Comparison of ENCODE assay signal across 8 cellular contexts in the genomic region with DNA sequence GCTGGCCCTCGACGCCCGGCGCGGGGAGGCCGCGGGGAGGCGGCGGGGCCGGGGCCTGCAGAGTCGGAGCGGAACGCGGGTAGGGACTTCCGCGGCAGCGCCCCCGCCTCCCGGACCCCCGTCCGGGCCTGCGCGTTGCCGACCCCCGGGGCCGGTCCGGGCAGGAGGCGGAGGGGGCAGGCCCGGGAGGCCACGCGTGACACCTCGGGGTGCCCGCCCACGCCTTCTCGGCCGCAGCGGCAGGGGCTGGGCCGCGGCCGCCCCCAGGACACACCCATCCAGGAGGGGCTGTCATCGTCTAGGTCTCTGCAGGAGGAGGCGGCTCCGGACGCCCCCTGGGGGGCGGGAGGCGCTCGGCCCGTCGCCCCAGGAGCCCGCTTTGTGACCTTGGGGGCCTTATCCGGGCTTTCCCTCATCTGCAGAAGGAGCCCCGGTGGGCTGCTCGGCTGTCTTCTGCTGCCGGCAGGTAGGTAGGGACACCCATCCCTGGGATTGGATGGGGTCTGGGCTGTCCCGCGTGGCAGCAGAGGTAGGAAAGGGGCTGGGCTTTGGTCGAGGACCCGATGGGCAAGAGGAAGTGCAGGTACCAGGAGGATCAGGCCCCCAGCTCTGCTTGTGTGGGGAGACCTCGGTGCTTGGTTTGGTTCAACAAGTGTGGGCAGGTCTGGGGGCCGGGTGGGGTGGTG. TPM values are rescaled to one million over a fixed set of nuclear protein-coding genes. Genes with fewer than 3 reads are reported as not detected.
DNase-seq lines count a peak whose midpoint lies in the region; ATAC-seq and TF ChIP-seq lines count a peak whose summit lies in the region.

No MANE protein-coding gene starts in this region.

- H3K4me1 Mint-ChIP-seq in activated T-cell treated with anti-CD3 and anti-CD28 coated beads, Interleukin-2, amount 50 U/mL, for 4 hours (ENCODE audit: low read depth): peaks cover 27% of the 10 kb centered on the region

- H3K9me3 Mint-ChIP-seq in activated T-cell treated with anti-CD3 and anti-CD28 coated beads, Interleukin-2, amount 50 U/mL, for 4 hours: no peaks in the 10 kb centered on the region

- H3K9me3 ChIP-seq in prostate gland: no peaks in the 10 kb centered on the region

- H3K79me2 ChIP-seq in ACC112 (ENCODE audit: control insufficient read depth, insufficient read depth, low read length, unreplicated experiment): peaks cover 29% of the 10 kb centered on the region

- intact Hi-C loops in prostate gland (cut with DNase I): loop anchor here (5.0 kb wide), 1 partner anchor 70 kb away; a partner anchor contains a TSS

- peaks cover 17% of the 10 kb centered on the region for H3K36me3 Mint-ChIP-seq in activated T-cell treated with anti-CD3 and anti-CD28 coated beads, Interleukin-2, amount 50 U/mL, for 4 hours (ENCODE audit: insufficient read depth)

- peak; percentile 26 for DNase-seq in NOMO-1 treated with DMSO at 0.1 percent for 48 hours (lab: John Stamatoyannopoulos, UW; ENCODE audit: unreplicated experiment)
- DNase-seq in activated T-cell treated with anti-CD3 and anti-CD28 coated beads, Interleukin-2, amount 50 U/mL, for 4 hours: peak; percentile 50
- DNase-seq in foreskin keratinocyte: no peak
- no peak for DNase-seq in prostate gland (ENCODE audit: low spot score)
- no peak for DNase-seq in mesenteric fat pad (ENCODE audit: low spot score)

- TF ChIP-seq CTCF in foreskin keratinocyte (conservative IDR thresholded peaks at IDR 0.05): peak; percentile 41
- peak in 1 of 4 experiments; percentile 45 for TF ChIP-seq CTCF in prostate gland (IDR thresholded peaks at IDR 0.05)

- H3K27me3 ChIP-seq in ACC112 (ENCODE audit: insufficient read depth, low read length) (no peaks in the 10 kb centered on the region), foreskin keratinocyte (no peaks in the 10 kb centered on the region), prostate gland (replicated peaks; ENCODE audit: insufficient read depth) (no peaks in the 10 kb centered on the region)

- H3K36me3 ChIP-seq in ACC112 (ENCODE audit: insufficient read depth, low read length) (peaks cover 3% of the 10 kb centered on the region; the same call in 1 of the 2 replicates), prostate gland (peaks cover 0 to 11% of the 10 kb centered on the region in 2 donors)

- H3K4me3 Mint-ChIP-seq in activated T-cell treated with anti-CD3 and anti-CD28 coated beads, Interleukin-2, amount 50 U/mL, for 4 hours: peak overlapping the region; percentile 88

- H3K4me1 ChIP-seq in ACC112 (ENCODE audit: control insufficient read depth, insufficient read depth, low read length, unreplicated experiment) (peaks cover 8% of the 10 kb centered on the region), foreskin keratinocyte (no peaks in the 10 kb centered on the region), prostate gland (replicated peaks) (peaks cover 6% of the 10 kb centered on the region)

- 2% methylated on average over 24 of the region's 60 CpGs for WGBS in prostate gland

- H3K27me3 Mint-ChIP-seq in activated T-cell treated with anti-CD3 and anti-CD28 coated beads, Interleukin-2, amount 50 U/mL, for 4 hours (ENCODE audit: low read depth): no peaks in the 10 kb centered on the region

- H2AFZ ChIP-seq in ACC112 (ENCODE audit: low read length, unreplicated experiment): peak overlapping the region; percentile 81

- H3K27ac ChIP-seq in ACC112 (ENCODE audit: low read depth, low read length): no peak overlapping the region
- H3K27ac ChIP-seq in foreskin keratinocyte: no peak overlapping the region
- H3K27ac ChIP-seq in prostate gland: peak overlapping the region in 1 of 2 donors; percentile 39

- TF ChIP-seq POLR2A in prostate gland (IDR thresholded peaks at IDR 0.05): no peak

- ATAC-seq in GM18499 (IDR thresholded peaks at IDR 0.05; ENCODE audit: insufficient read depth, unreplicated experiment) (peak; percentile 48), HG02938 (IDR thresholded peaks at IDR 0.05; ENCODE audit: unreplicated experiment) (peak; percentile 76), foreskin keratinocyte (peak; percentile 41)
- ATAC-seq in activated T-cell treated with anti-CD3 and anti-CD28 coated beads, Interleukin-2, amount 50 U/mL, for 4 hours: peak; percentile 77 to 81

- H3K4me3 ChIP-seq in ACC112 (ENCODE audit: low read depth, low read length) (peak overlapping the region; percentile 91), prostate gland (peak overlapping the region; percentile 86 to 97)

RNA-seq across cellular contexts. Expression of a gene that starts 0.6 kb away (rescaled TPM):
- total RNA-seq in activated T-cell treated with anti-CD3 and anti-CD28 coated beads, Interleukin-2, amount 50 U/mL, for 4 hours: 10 to 100 TPM; 30.9 to 32.6 (median 32.1) TPM
- total RNA-seq in foreskin keratinocyte: 7.9 and 8.5 TPM in 2 replicates
- 5.2 and 5.5 TPM in 2 replicates for polyA plus RNA-seq in foreskin keratinocyte
- 10 to 100 TPM; 39.2 to 53.8 TPM for total RNA-seq in prostate gland
- total RNA-seq in mesenteric fat pad: 27.7 TPM

RNA-seq across cellular contexts. Expression of a gene that starts 22.3 kb away (rescaled TPM):
- 1 to 10 TPM; 2.2 to 3.5 (median 3.0) TPM for total RNA-seq in activated T-cell treated with anti-CD3 and anti-CD28 coated beads, Interleukin-2, amount 50 U/mL, for 4 hours
- total RNA-seq in foreskin keratinocyte (0.03 and 0.07 TPM in 2 replicates), prostate gland (10 to 100 TPM; 16.5 to 17.2 TPM), mesenteric fat pad (4.1 TPM)
- 0.03 and 0.06 TPM in 2 replicates for polyA plus RNA-seq in foreskin keratinocyte

RNA-seq across cellular contexts. Expression of a gene that starts 47.9 kb away (rescaled TPM):
- 10 to 100 TPM; 51.4 to 60.1 (median 59.1) TPM for total RNA-seq in activated T-cell treated with anti-CD3 and anti-CD28 coated beads, Interleukin-2, amount 50 U/mL, for 4 hours
- 19.3 and 19.5 TPM in 2 replicates for total RNA-seq in foreskin keratinocyte
- polyA plus RNA-seq in foreskin keratinocyte: 19.4 TPM in 2 replicates
- 10 to 100 TPM; 38.3 to 38.7 TPM for total RNA-seq in prostate gland
- total RNA-seq in mesenteric fat pad: 26.2 TPM

Comparison
In these comparisons a context has a peak if more than half of its experiments do, and no peak if none do; other contexts are left out.
1. DNase-seq: peak in NOMO-1 treated with DMSO at 0.1 percent for 48 hours (single experiment) and activated T-cell treated with anti-CD3 and anti-CD28 coated beads, Interleukin-2, amount 50 U/mL, for 4 hours (single experiment); none in foreskin keratinocyte (0 of 2), prostate gland (single experiment) and mesenteric fat pad (single experiment).
2. Peak in every context shown above with its lines, with median percentiles within 50 percentile points of each other: ATAC-seq.